ENCODE assay signal across 9 cellular contexts in genomic region chr10:43574906-43575305, GRCh38. TPM values are rescaled to one million over a fixed set of nuclear protein-coding genes. Genes with fewer than 3 reads are reported as not detected.
DNase-seq lines count a peak whose midpoint lies in the region; ATAC-seq, FAIRE-seq and TF ChIP-seq lines count a peak whose summit lies in the region.
"Had no signal": no experiment of that assay in that cellular context is flagged by ENCODE, and none has a peak within 500 bp of the region (broad histone marks: within the 10 kb centered on the region; RNA-seq: fewer than 3 reads in every experiment).

No MANE protein-coding gene starts in this region.

- no peak overlapping the region for H3K27ac ChIP-seq in mesenchymal stem cell (ENCODE audit: low read length, poor library complexity, severe bottlenecking)
- H3K27ac ChIP-seq in transverse colon: peak overlapping the region; percentile 66 to 79 (median 75)

- no peak overlapping the region for H2AK5ac ChIP-seq in mesenchymal stem cell (ENCODE audit: low read length, severe bottlenecking)

- H2BK12ac ChIP-seq in mesenchymal stem cell (ENCODE audit: low read length in 2 of 2): no peak overlapping the region

- peak overlapping the region; percentile 81 to 90 for H3K4me3 Mint-ChIP-seq in activated T-cell treated with anti-CD3 and anti-CD28 coated beads, Interleukin-2, amount 50 U/mL, for 72 hours

- no peak overlapping the region for H3K4ac ChIP-seq in mesenchymal stem cell (ENCODE audit: low read depth in 1 of 2, low read length in 2 of 2)

- no peak overlapping the region for H2BK120ac ChIP-seq in mesenchymal stem cell (ENCODE audit: low read depth, low read length)

- H3K36me3 Mint-ChIP-seq in activated T-cell treated with anti-CD3 and anti-CD28 coated beads, Interleukin-2, amount 50 U/mL, for 72 hours (ENCODE audit: insufficient read depth in 2 of 2): peaks cover 20 to 30% of the 10 kb centered on the region in 2 donors

- no peaks in the 10 kb centered on the region for H3K27me3 Mint-ChIP-seq in activated T-cell treated with anti-CD3 and anti-CD28 coated beads, Interleukin-2, amount 50 U/mL, for 72 hours (ENCODE audit: low read depth)

- peak overlapping the region; percentile 44 for H3K4me2 ChIP-seq in mesenchymal stem cell (ENCODE audit: low read length, poor library complexity, severe bottlenecking)

- FAIRE-seq in frontal cortex (lab: Jason Lieb, UNC): no peak

- peak overlapping the region; percentile 36 for H4K8ac ChIP-seq in mesenchymal stem cell (ENCODE audit: low read length)

- peak overlapping the region; percentile 88 for H3K9ac ChIP-seq in mesenchymal stem cell (ENCODE audit: low read length)

- in situ Hi-C loops in astrocyte of the cerebellum (cut with HindIII; ENCODE audit: low sequenced_read_pairs): no loop called here
- in situ Hi-C loops in transverse colon (cut with MboI; ENCODE audit: low pct_ligation_motif_present in 1 of 4, low pct_unique_long_range_greater_than_20kb in 1 of 4, low sequenced_read_pairs in 3 of 4): no loop called here
- in situ Hi-C loops in GM13976 (cut with MboI; ENCODE audit: low sequenced_read_pairs, unreplicated experiment): no loop called here

- H3K4me1 ChIP-seq in mesenchymal stem cell (ENCODE audit: control insufficient read depth, insufficient read depth, low read depth, low read length) (peaks cover 7% of the 10 kb centered on the region), transverse colon (peaks cover 0 to 14% (median 8%) of the 10 kb centered on the region in 4 donors)

- H3K4me1 Mint-ChIP-seq in activated T-cell treated with anti-CD3 and anti-CD28 coated beads, Interleukin-2, amount 50 U/mL, for 72 hours (ENCODE audit: low read depth): peaks cover 36% of the 10 kb centered on the region

- peak in 1 of 2 donors; percentile 3 for DNase-seq in activated T-cell treated with anti-CD3 and anti-CD28 coated beads, Interleukin-2, amount 50 U/mL, for 72 hours
- DNase-seq in activated T-cell treated with anti-CD3 and anti-CD28 coated beads for 4 hours (no peak), astrocyte of the cerebellum (ENCODE audit: low read depth) (no peak), mesenchymal stem cell (no peak), transverse colon (no peak), GM13976 (ENCODE audit: low spot score) (no peak), frontal cortex (ENCODE audit: low spot score in 2 of 2) (no peak), HuH-7 (ENCODE audit: low spot score) (no peak)

- WGBS in mesenchymal stem cell: 87% methylated on average over 6 of the region's 8 CpGs
- WGBS in transverse colon (ENCODE audit: low coverage in 1 of 2), 2 donors: 81 to 82% methylated on average over 8 of the region's 8 CpGs

- H3K18ac ChIP-seq in mesenchymal stem cell (ENCODE audit: low read depth in 1 of 2, low read length in 2 of 2): no peak overlapping the region

- H3K36me3 ChIP-seq in mesenchymal stem cell (ENCODE audit: control insufficient read depth in 1 of 2, insufficient read depth in 2 of 2, low read depth in 1 of 2, low read length in 2 of 2) (peaks cover 0 to 13% of the 10 kb centered on the region in 2 experiments), transverse colon (no peaks in the 10 kb centered on the region)
- H3K36me3 ChIP-seq: adrenal gland had no signal

- peaks cover 17 to 23% of the 10 kb centered on the region in 2 donors for H3K9me3 Mint-ChIP-seq in activated T-cell treated with anti-CD3 and anti-CD28 coated beads, Interleukin-2, amount 50 U/mL, for 72 hours

- no peak overlapping the region for H2AFZ ChIP-seq in mesenchymal stem cell (ENCODE audit: low read depth, low read length)

- no peak for TF ChIP-seq CTCF in astrocyte of the cerebellum (IDR thresholded peaks at IDR 0.05; ENCODE audit: low read depth, low read length, missing control alignments)
- TF ChIP-seq CTCF in transverse colon (IDR thresholded peaks at IDR 0.05): no peak
- TF ChIP-seq CTCF in GM13976 (IDR thresholded peaks at IDR 0.05; ENCODE audit: borderline replicate concordance, control extremely low read depth, extremely low read depth, insufficient read depth, missing control alignments): no peak

- peak overlapping the region; percentile 75 for H3K27ac Mint-ChIP-seq in activated T-cell treated with anti-CD3 and anti-CD28 coated beads, Interleukin-2, amount 50 U/mL, for 72 hours

- no peaks in the 10 kb centered on the region for H3K9me3 ChIP-seq in mesenchymal stem cell (ENCODE audit: control insufficient read depth, low read length)
- H3K9me3 ChIP-seq in transverse colon: no peaks in the 10 kb centered on the region
- H3K9me3 ChIP-seq: adrenal gland had no signal

- H3K14ac ChIP-seq in mesenchymal stem cell (ENCODE audit: low read length in 2 of 2): no peak overlapping the region

- TF ChIP-seq EP300 in transverse colon (IDR thresholded peaks at IDR 0.05; ENCODE audit: low read depth): no peak

- no peak overlapping the region for H4K91ac ChIP-seq in mesenchymal stem cell (ENCODE audit: low read length)

- H3K4me3 ChIP-seq in astrocyte of the cerebellum (ENCODE audit: low read depth, low read length): peak overlapping the region; percentile 57
- H3K4me3 ChIP-seq in mesenchymal stem cell (ENCODE audit: insufficient read depth in 1 of 2, low read depth in 1 of 2, low read length in 2 of 2): peak overlapping the region in 1 of 2 experiments; percentile 85
- peak overlapping the region in 3 of 4 donors; percentile 59 to 64 (median 60) for H3K4me3 ChIP-seq in transverse colon

- ATAC-seq in activated T-cell treated with anti-CD3 and anti-CD28 coated beads, Interleukin-2, amount 50 U/mL, for 72 hours (replicated peaks in 1 of 2): no peak

- no peak overlapping the region for H2BK15ac ChIP-seq in mesenchymal stem cell (ENCODE audit: low read depth, poor library complexity, severe bottlenecking)

- H3K79me1 ChIP-seq in mesenchymal stem cell (replicated peaks; ENCODE audit: low read length, poor library complexity, severe bottlenecking): peaks cover 8% of the 10 kb centered on the region

- H3K23ac ChIP-seq in mesenchymal stem cell (ENCODE audit: low read length in 2 of 2): no peak overlapping the region

- no peak for TF ChIP-seq POLR2A in transverse colon (IDR thresholded peaks at IDR 0.05)

- H3K27me3 ChIP-seq in mesenchymal stem cell (ENCODE audit: control insufficient read depth in 1 of 2, insufficient read depth in 1 of 2, low read length in 2 of 2): no peaks in the 10 kb centered on the region
- no peaks in the 10 kb centered on the region for H3K27me3 ChIP-seq in transverse colon
- H3K27me3 ChIP-seq: adrenal gland had no signal

- no peak overlapping the region for H2BK5ac ChIP-seq in mesenchymal stem cell (ENCODE audit: low read depth, low read length, poor library complexity, severe bottlenecking)

- intact Hi-C loops in transverse colon (cut with DNase I; ENCODE audit: low total_unique reads): no loop called here

RNA-seq across cellular contexts. Expression of gene ZNF239, which starts 0.5 kb away (rescaled TPM):
- 1 to 10 TPM; 1.3 to 2.6 TPM for total RNA-seq in activated T-cell treated with anti-CD3 and anti-CD28 coated beads, Interleukin-2, amount 50 U/mL, for 72 hours
- polyA plus RNA-seq in mesenchymal stem cell (2013, experiment 1 of 2): 1.3 TPM
- polyA plus RNA-seq in mesenchymal stem cell (2013, experiment 2 of 2): 1.3 TPM
- total RNA-seq in transverse colon: 1 to 10 TPM; 1.4 to 8.2 (median 3.6) TPM
- 27.3 TPM for total RNA-seq in frontal cortex

RNA-seq across cellular contexts. Expression of gene ZNF485, which starts 31.3 kb away (rescaled TPM):
- total RNA-seq in activated T-cell treated with anti-CD3 and anti-CD28 coated beads, Interleukin-2, amount 50 U/mL, for 72 hours: 1 to 10 TPM; 2.8 to 4.6 TPM
- polyA plus RNA-seq in mesenchymal stem cell (2013, experiment 1 of 2): 0.91 TPM
- polyA plus RNA-seq in mesenchymal stem cell (2013, experiment 2 of 2): 0.88 TPM
- total RNA-seq in transverse colon: 1 to 10 TPM in 2 of 4 donors, not detected in 2; 1.4 to 4.1 TPM
- total RNA-seq in frontal cortex: 8.2 TPM
